16 cellular contexts compared by ENCODE assay signal in genomic region chr13:23996456-23996855, GRCh38.
"Had no signal": no experiment of that assay in that cellular context is flagged by ENCODE, and none has a peak within 500 bp of the region (broad histone marks: within the 10 kb centered on the region; RNA-seq: fewer than 3 reads in every experiment).

No MANE protein-coding gene starts in this region.

- H3K9me3 ChIP-seq: ascending aorta, esophagus squamous epithelium, neutrophil, right lobe of liver had no signal

- H3K9me3 Mint-ChIP-seq: activated T-cell treated with anti-CD3 and anti-CD28 coated beads, Interleukin-2, amount 50 U/mL, for 4 hours; naive thymus-derived CD8-positive, alpha-beta T cell had no signal

- H3K4me3 Mint-ChIP-seq: activated naive CD8-positive, alpha-beta T cell treated with anti-CD3 and anti-CD28 coated beads, Interleukin-2, amount 10 ng/mL, durations not matched to agents 7 days and 5 days; activated T-cell treated with anti-CD3 and anti-CD28 coated beads, Interleukin-2, amount 50 U/mL, for 4 hours; naive thymus-derived CD8-positive, alpha-beta T cell; type B pancreatic cell had no signal

- ATAC-seq: activated T-cell treated with anti-CD3 and anti-CD28 coated beads, Interleukin-2, amount 50 U/mL, for 4 hours had no signal

- H3K27ac ChIP-seq: ascending aorta, esophagus squamous epithelium, neutrophil, right lobe of liver had no signal

- H3K27me3 ChIP-seq: ascending aorta, dorsolateral prefrontal cortex, esophagus squamous epithelium, neutrophil, right lobe of liver had no signal

- H3K27me3 Mint-ChIP-seq: type B pancreatic cell had no signal

- H3K27ac Mint-ChIP-seq: activated naive CD8-positive, alpha-beta T cell treated with anti-CD3 and anti-CD28 coated beads, Interleukin-2, amount 10 ng/mL, durations not matched to agents 7 days and 5 days; naive thymus-derived CD8-positive, alpha-beta T cell; type B pancreatic cell had no signal

- H3K4me3 ChIP-seq: ascending aorta, dorsolateral prefrontal cortex, esophagus squamous epithelium, right lobe of liver had no signal

- H3K4me1 ChIP-seq: ascending aorta, esophagus squamous epithelium, right lobe of liver had no signal

- H3K36me3 ChIP-seq: ascending aorta, esophagus squamous epithelium, neutrophil, right lobe of liver had no signal

- H3K36me3 Mint-ChIP-seq: activated naive CD8-positive, alpha-beta T cell treated with anti-CD3 and anti-CD28 coated beads, Interleukin-2, amount 10 ng/mL, durations not matched to agents 7 days and 5 days; naive thymus-derived CD8-positive, alpha-beta T cell had no signal

- DNase-seq: activated CD4-positive, alpha-beta T cell treated with anti-CD3 and anti-CD28 coated beads, Interleukin-2, amount 50 U/mL, for 4 hours; activated CD4-positive, CD25-positive, alpha-beta regulatory T cell treated with anti-CD3 and anti-CD28 coated beads, Interleukin-2, amount 50 U/mL, for 72 hours; activated gamma-delta T cell; activated naive CD8-positive, alpha-beta T cell treated with anti-CD3 and anti-CD28 coated beads, Interleukin-2, amount 10 ng/mL, durations not matched to agents 7 days and 5 days; activated T-cell treated with anti-CD3 and anti-CD28 coated beads, Interleukin-2, amount 50 U/mL, for 4 hours; dorsolateral prefrontal cortex; esophagus squamous epithelium; foreskin fibroblast; naive thymus-derived CD8-positive, alpha-beta T cell; right lobe of liver; stimulated activated CD4-positive, alpha-beta T cell treated with anti-CD3 and anti-CD28 coated beads, Interleukin-2, amount 100 ng/mL, for 24 hours; stimulated activated naive CD4-positive, alpha-beta T cell; T-helper 9 cell had no signal
